17 cellular contexts compared by ENCODE assay signal in the genomic region with DNA sequence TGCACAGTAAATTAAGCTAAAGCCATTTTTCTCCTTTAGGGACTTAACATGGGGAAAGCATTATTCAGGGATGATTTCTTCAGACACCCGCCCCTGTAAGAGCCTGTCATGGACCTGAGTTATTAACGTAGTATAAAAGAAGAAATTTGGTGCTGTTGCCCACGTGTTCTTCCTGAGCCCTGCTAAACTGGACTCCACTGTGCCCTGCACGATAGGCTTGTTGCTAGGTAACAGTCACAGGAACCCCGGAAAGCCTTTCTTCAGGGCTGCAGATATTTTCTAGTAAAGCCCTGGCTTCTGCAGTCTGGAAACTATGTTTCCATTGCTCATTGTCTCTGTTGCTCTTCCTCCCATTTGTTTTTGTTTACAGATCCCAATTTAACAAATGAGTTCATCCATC.
DNase-seq lines count a peak whose midpoint lies in the region; ATAC-seq lines count a peak whose summit lies in the region.
"Had no signal": no experiment of that assay in that cellular context is flagged by ENCODE, and none has a peak within 500 bp of the region (broad histone marks: within the 10 kb centered on the region; RNA-seq: fewer than 3 reads in every experiment).

No MANE protein-coding gene starts in this region.

- no peaks in the 10 kb centered on the region for H3K27me3 ChIP-seq in neuronal stem cell (ENCODE audit: control insufficient read depth in 3 of 3, insufficient read depth in 3 of 3, low read depth in 1 of 3, low read length in 3 of 3)
- no peaks in the 10 kb centered on the region for H3K27me3 ChIP-seq in effector memory CD4-positive, alpha-beta T cell (replicated peaks; ENCODE audit: control insufficient read depth, insufficient read depth, low read length, poor library complexity, severe bottlenecking)

- no peaks in the 10 kb centered on the region for H3K79me1 ChIP-seq in neuronal stem cell (ENCODE audit: low read depth, low read length)

- no peak overlapping the region for H3K4me3 ChIP-seq in neuronal stem cell (ENCODE audit: low read length in 2 of 2)
- no peak overlapping the region for H3K4me3 ChIP-seq in effector memory CD4-positive, alpha-beta T cell (ENCODE audit: insufficient read depth, low read depth, low read length, poor library complexity, severe bottlenecking)
- H3K4me3 ChIP-seq: GM12878, HAP-1 had no signal

- no peak overlapping the region for H4K8ac ChIP-seq in neuronal stem cell (ENCODE audit: low read depth, low read length)

- no peak overlapping the region for H3K18ac ChIP-seq in neuronal stem cell (ENCODE audit: low read length)

- H3K27ac ChIP-seq in neuronal stem cell (replicated peaks; ENCODE audit: low read length) = no peak overlapping the region
- no peak overlapping the region for H3K27ac ChIP-seq in effector memory CD4-positive, alpha-beta T cell (ENCODE audit: insufficient read depth, low read length, poor library complexity, severe bottlenecking)
- H3K27ac ChIP-seq: HL-60, KMS-11 had no signal

- no peak for ATAC-seq in HG03521 (IDR thresholded peaks at IDR 0.05; ENCODE audit: unreplicated experiment)
- ATAC-seq: GM12878 had no signal

- no peak overlapping the region for H3K23ac ChIP-seq in neuronal stem cell (ENCODE audit: low read depth, low read length, poor library complexity)

- no peak overlapping the region for H3K4me3 Mint-ChIP-seq in activated naive CD4-positive, alpha-beta T cell treated with anti-CD3 and anti-CD28 coated beads, Interleukin-2, amount 10 ng/mL, durations not matched to agents 7 days and 5 days

- peak overlapping the region; percentile 21 for H2AFZ ChIP-seq in neuronal stem cell (ENCODE audit: low read length)

- H2BK5ac ChIP-seq in neuronal stem cell (ENCODE audit: low read length) = no peak overlapping the region

- H3K4me2 ChIP-seq in neuronal stem cell (ENCODE audit: insufficient read depth, low read length, poor library complexity, severe bottlenecking) = no peak overlapping the region
- H3K4me2 ChIP-seq: KMS-11 had no signal

- H3K27ac Mint-ChIP-seq in activated naive CD4-positive, alpha-beta T cell treated with anti-CD3 and anti-CD28 coated beads, Interleukin-2, amount 10 ng/mL, durations not matched to agents 7 days and 5 days = no peak overlapping the region

- no peaks in the 10 kb centered on the region for H3K9me3 ChIP-seq in neuronal stem cell (replicated peaks in 1 of 2; ENCODE audit: control insufficient read depth in 2 of 2, insufficient read depth in 1 of 2, low read depth in 1 of 2, low read length in 2 of 2)
- no peaks in the 10 kb centered on the region for H3K9me3 ChIP-seq in effector memory CD4-positive, alpha-beta T cell (ENCODE audit: control insufficient read depth, low read length)
- H3K9me3 ChIP-seq: HAP-1 had no signal

- no CpG with 5 or more reads among the region's 5 CpGs for WGBS in neuronal stem cell (ENCODE audit: extremely low coverage in 2 of 2, insufficient read length in 2 of 2, insufficient replicate concordance in 1 of 2), 2 donors

- H3K27me3 Mint-ChIP-seq in activated naive CD4-positive, alpha-beta T cell treated with anti-CD3 and anti-CD28 coated beads, Interleukin-2, amount 10 ng/mL, durations not matched to agents 7 days and 5 days = no peaks in the 10 kb centered on the region

- H3K36me3 ChIP-seq in neuronal stem cell (replicated peaks in 1 of 2; ENCODE audit: control insufficient read depth in 2 of 2, insufficient read depth in 2 of 2, low read length in 2 of 2) = no peaks in the 10 kb centered on the region
- H3K36me3 ChIP-seq in effector memory CD4-positive, alpha-beta T cell (ENCODE audit: control insufficient read depth, insufficient read depth, low read length) = no peaks in the 10 kb centered on the region
- H3K36me3 ChIP-seq: HAP-1 had no signal

- H3K9me3 Mint-ChIP-seq in activated naive CD4-positive, alpha-beta T cell treated with anti-CD3 and anti-CD28 coated beads, Interleukin-2, amount 10 ng/mL, durations not matched to agents 7 days and 5 days = peaks cover 25% of the 10 kb centered on the region

- H3K14ac ChIP-seq in neuronal stem cell (ENCODE audit: low read length) = no peak overlapping the region

- no peaks in the 10 kb centered on the region for H3K36me3 Mint-ChIP-seq in activated naive CD4-positive, alpha-beta T cell treated with anti-CD3 and anti-CD28 coated beads, Interleukin-2, amount 10 ng/mL, durations not matched to agents 7 days and 5 days

- no peak overlapping the region for H2BK120ac ChIP-seq in neuronal stem cell (ENCODE audit: low read depth, low read length)

- peaks cover 0 to 7% of the 10 kb centered on the region in 2 donors for H3K4me1 ChIP-seq in neuronal stem cell (ENCODE audit: control insufficient read depth in 2 of 2, insufficient read depth in 1 of 2, low read depth in 1 of 2, low read length in 2 of 2)
- no peaks in the 10 kb centered on the region for H3K4me1 ChIP-seq in effector memory CD4-positive, alpha-beta T cell (ENCODE audit: control insufficient read depth, insufficient read depth, low read length, poor library complexity, severe bottlenecking)
- H3K4me1 ChIP-seq: HAP-1 had no signal

- no peak overlapping the region for H3K9ac ChIP-seq in neuronal stem cell (ENCODE audit: low read depth, low read length, poor library complexity)
- H3K9ac ChIP-seq: KMS-11 had no signal

- no peak overlapping the region for H2BK15ac ChIP-seq in neuronal stem cell (ENCODE audit: low read length)

- H3K4ac ChIP-seq in neuronal stem cell (ENCODE audit: low read length) = no peak overlapping the region

- DNase-seq in NCI-H1417 (lab: John Stamatoyannopoulos, UW) = peak in 2 of 3 experiments; percentile 15 to 70
- no peak for DNase-seq in NCI-H1417 treated with DMSO at 0.1 percent for 48 hours (lab: John Stamatoyannopoulos, UW)
- peak; percentile 24 for DNase-seq in NCI-H1105 (lab: John Stamatoyannopoulos, UW)
- peak; percentile 55 for DNase-seq in SK-N-DZ (ENCODE audit: low spot score)
- peak; percentile 20 for DNase-seq in neuronal stem cell (ENCODE audit: low spot score)
- no peak for DNase-seq in activated naive CD4-positive, alpha-beta T cell treated with anti-CD3 and anti-CD28 coated beads, Interleukin-2, amount 10 ng/mL, durations not matched to agents 7 days and 5 days
- no peak for DNase-seq in effector memory CD4-positive, alpha-beta T cell
- DNase-seq: 8988T, GF-D8, NCI-H1694, NCI-H2107, NCI-H226 had no signal

- H2AK5ac ChIP-seq in neuronal stem cell (ENCODE audit: low read depth, low read length) = no peak overlapping the region

- no peak overlapping the region for H2BK12ac ChIP-seq in neuronal stem cell (ENCODE audit: low read length)

- H3K4me1 Mint-ChIP-seq in activated naive CD4-positive, alpha-beta T cell treated with anti-CD3 and anti-CD28 coated beads, Interleukin-2, amount 10 ng/mL, durations not matched to agents 7 days and 5 days = no peaks in the 10 kb centered on the region

- H4K91ac ChIP-seq in neuronal stem cell (ENCODE audit: low read depth, low read length, poor library complexity) = no peak overlapping the region

- CTCF ChIA-PET in activated naive CD4-positive, alpha-beta T cell treated with anti-CD3 and anti-CD28 coated beads, Interleukin-2, amount 10 ng/mL, durations not matched to agents 7 days and 5 days (lab: Charles Lee) = no interaction called here

Comparison
In these comparisons a context has a peak if more than half of its experiments do, and no peak if none do; other contexts are left out.
1. DNase-seq: peak in NCI-H1417 (2 of 3), NCI-H1105 (single experiment), SK-N-DZ (single experiment) and neuronal stem cell (single experiment); none in NCI-H1417 treated with DMSO at 0.1 percent for 48 hours (single experiment), activated naive CD4-positive, alpha-beta T cell treated with anti-CD3 and anti-CD28 coated beads, Interleukin-2, amount 10 ng/mL, durations not matched to agents 7 days and 5 days (single experiment) and effector memory CD4-positive, alpha-beta T cell (0 of 3).